2 cellular contexts compared by ENCODE assay signal in genomic region chr9:123235448-123235847, GRCh38.
TF ChIP-seq lines count a peak whose summit lies in the region.

No MANE protein-coding gene starts in this region.

TF ChIP-seq in GM12878, 131 proteins besides CTCF, POLR2A, EP300 and RAD21:
- TF ChIP-seq CHD4 (IDR thresholded peaks at IDR 0.05) (0 out of 2 replicates have a peak, but pooled peaks have one; percentile 2), CEBPZ (IDR thresholded peaks at IDR 0.05; ENCODE audit: low read depth, low read length) (no peak), ZNF384 (IDR thresholded peaks at IDR 0.05; ENCODE audit: borderline replicate concordance, low read depth, low read length) (peak; percentile 86)

TF ChIP-seq in WTC11, 78 proteins besides CTCF, POLR2A, EP300 and RAD21:
- TF ChIP-seq SMAD4 (CRISPR knock-in tag; IDR thresholded peaks at IDR 0.05) (no peak), PREB (CRISPR knock-in tag; IDR thresholded peaks at IDR 0.05; ENCODE audit: borderline replicate concordance) (no peak), TEAD4 (CRISPR knock-in tag; IDR thresholded peaks at IDR 0.05) (no peak), E2F4 (CRISPR knock-in tag; IDR thresholded peaks at IDR 0.05; ENCODE audit: borderline replicate concordance, low read depth) (no peak), ATF3 (CRISPR knock-in tag; conservative IDR thresholded peaks at IDR 0.05) (no peak), MLX (CRISPR knock-in tag; IDR thresholded peaks at IDR 0.05) (no peak)
